In the genomic region with DNA sequence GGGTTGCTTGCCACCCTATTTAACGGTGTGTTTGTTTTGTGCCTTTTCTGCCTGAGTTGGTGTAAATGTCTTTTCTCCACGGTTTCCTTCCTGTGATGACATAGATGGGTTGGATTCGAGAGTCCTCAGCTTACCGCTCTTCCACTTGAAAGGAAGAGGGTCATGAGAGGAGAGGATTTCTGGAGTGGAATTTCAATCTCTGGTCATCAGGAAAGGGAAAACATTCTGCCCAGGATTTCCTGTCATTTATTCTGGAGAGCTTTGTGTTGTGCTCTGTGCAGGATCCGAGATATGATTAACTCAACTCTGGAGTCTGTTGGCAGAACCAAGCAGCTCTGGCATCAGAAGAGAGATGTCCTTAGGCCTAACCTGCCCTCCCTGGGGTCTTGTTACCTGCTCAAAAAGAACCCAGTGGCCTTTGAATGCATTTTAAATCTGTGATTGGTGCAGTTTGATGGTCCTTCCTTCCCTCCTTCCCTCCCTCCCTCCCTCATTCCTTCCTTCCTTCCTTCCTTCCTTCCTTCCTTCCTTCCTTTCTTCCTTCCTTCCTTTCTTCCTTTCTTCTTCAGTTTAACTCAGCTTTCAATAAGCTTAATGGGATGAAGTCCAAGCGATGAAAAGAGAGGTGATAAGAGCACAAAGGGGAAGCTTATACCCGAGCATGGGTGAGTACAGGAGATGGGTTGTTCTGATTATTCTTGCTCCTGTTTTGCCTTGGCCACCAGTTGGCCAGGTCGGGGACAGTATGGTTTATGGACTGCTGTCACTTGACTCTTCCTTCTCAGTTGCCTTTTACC, we compare ENCODE assay signal across 28 cellular contexts.
"Had no signal": no experiment of that assay in that cellular context is flagged by ENCODE, and none has a peak within 500 bp of the region (broad histone marks: within the 10 kb centered on the region; RNA-seq: fewer than 3 reads in every experiment).

No MANE protein-coding gene starts in this region.

- H3K4me1 ChIP-seq: gastrocnemius medialis, left ventricle myocardium inferior, prostate gland, testis, transverse colon had no signal

- H3K27ac Mint-ChIP-seq: activated CD4-positive, alpha-beta T cell treated with anti-CD3 and anti-CD28 coated beads, Interleukin-2, amount 10 ng/mL, durations not matched to agents 7 days and 5 days; activated CD8-positive, alpha-beta T cell treated with anti-CD3 and anti-CD28 coated beads for 36 hours; activated naive CD4-positive, alpha-beta T cell treated with anti-CD3 and anti-CD28 coated beads, Interleukin-2, amount 50 U/mL, for 72 hours; activated T-cell treated with anti-CD3 and anti-CD28 coated beads, Interleukin-2, amount 50 U/mL, for 72 hours; dendritic cell treated with granulocyte-macrophage colony-stimulating factor and Interleukin-4, amounts not matched to agents 40 ng/mL and 50 ng/mL, for 4 days; nephron; WTC11 had no signal

- H3K4me3 ChIP-seq: gastrocnemius medialis, hepatocyte, left ventricle myocardium inferior, lung, ovary, prostate gland, skin epidermis, testis, transverse colon had no signal

- H3K36me3 ChIP-seq: gastrocnemius medialis, left ventricle myocardium inferior, neutrophil, ovary, prostate gland, transverse colon had no signal

- H3K79me2 ChIP-seq: hepatocyte had no signal

- H3K9me3 ChIP-seq: gastrocnemius medialis, left ventricle myocardium inferior, neutrophil, ovary, prostate gland, testis, transverse colon had no signal

- H3K27me3 Mint-ChIP-seq: activated CD4-positive, alpha-beta T cell treated with anti-CD3 and anti-CD28 coated beads, Interleukin-2, amount 10 ng/mL, durations not matched to agents 7 days and 5 days; central memory CD8-positive, alpha-beta T cell had no signal

- H3K4me3 Mint-ChIP-seq: activated CD4-positive, alpha-beta T cell treated with anti-CD3 and anti-CD28 coated beads, Interleukin-2, amount 10 ng/mL, durations not matched to agents 7 days and 5 days; activated CD8-positive, alpha-beta T cell treated with anti-CD3 and anti-CD28 coated beads for 36 hours; activated T-cell treated with anti-CD3 and anti-CD28 coated beads, Interleukin-2, amount 50 U/mL, for 72 hours; central memory CD8-positive, alpha-beta T cell; dendritic cell treated with granulocyte-macrophage colony-stimulating factor and Interleukin-4, amounts not matched to agents 40 ng/mL and 50 ng/mL, for 4 days; nephron; WTC11 had no signal

- H3K36me3 Mint-ChIP-seq: WTC11 had no signal

- H3K27ac ChIP-seq: gastrocnemius medialis, hepatocyte, left ventricle myocardium inferior, neutrophil, ovary, prostate gland, skin epidermis, testis, transverse colon had no signal

- H3K9me3 Mint-ChIP-seq: activated CD4-positive, alpha-beta T cell treated with anti-CD3 and anti-CD28 coated beads, Interleukin-2, amount 10 ng/mL, durations not matched to agents 7 days and 5 days; nephron; WTC11 had no signal

- H3K27me3 ChIP-seq: gastrocnemius medialis, neutrophil, ovary, testis, transverse colon had no signal

- H3K4me2 ChIP-seq: hepatocyte had no signal

- H2AFZ ChIP-seq: hepatocyte had no signal

- DNase-seq: activated CD4-positive, alpha-beta T cell treated with anti-CD3 and anti-CD28 coated beads for 1 hour; activated CD4-positive, alpha-beta T cell treated with anti-CD3 and anti-CD28 coated beads, Interleukin-2, amount 10 ng/mL, durations not matched to agents 7 days and 5 days; activated CD8-positive, alpha-beta T cell treated with anti-CD3 and anti-CD28 coated beads for 36 hours; activated naive CD4-positive, alpha-beta T cell; activated T-cell treated with anti-CD3 and anti-CD28 coated beads, Interleukin-2, amount 50 U/mL, for 72 hours; effector CD8-positive, alpha-beta T cell; erythroblast; gastrocnemius medialis; islet precursor cell; left ventricle myocardium inferior; ovary; retina; stimulated activated CD4-positive, alpha-beta T cell treated with anti-CD3 and anti-CD28 coated beads, Interleukin-12 subunit alpha, Interleukin-12 subunit beta, amount 100 ng/mL, for 4 hours; stimulated activated CD4-positive, alpha-beta T cell treated with anti-CD3 and anti-CD28 coated beads, Interleukin-4, amount 100 ng/mL, for 1 hour; stimulated activated naive CD8-positive, alpha-beta T cell treated with anti-CD3 and anti-CD28 coated beads, Interleukin-15, Interleukin-2, amounts not matched to agents 100 U/mL and 50 U/mL, for 24 hours; T-helper 2 cell; testis; transverse colon had no signal

- H3K4me1 Mint-ChIP-seq: activated CD4-positive, alpha-beta T cell treated with anti-CD3 and anti-CD28 coated beads, Interleukin-2, amount 10 ng/mL, durations not matched to agents 7 days and 5 days; central memory CD8-positive, alpha-beta T cell; nephron had no signal
